Comparison of ENCODE assay signal across 8 cellular contexts in the genomic region with DNA sequence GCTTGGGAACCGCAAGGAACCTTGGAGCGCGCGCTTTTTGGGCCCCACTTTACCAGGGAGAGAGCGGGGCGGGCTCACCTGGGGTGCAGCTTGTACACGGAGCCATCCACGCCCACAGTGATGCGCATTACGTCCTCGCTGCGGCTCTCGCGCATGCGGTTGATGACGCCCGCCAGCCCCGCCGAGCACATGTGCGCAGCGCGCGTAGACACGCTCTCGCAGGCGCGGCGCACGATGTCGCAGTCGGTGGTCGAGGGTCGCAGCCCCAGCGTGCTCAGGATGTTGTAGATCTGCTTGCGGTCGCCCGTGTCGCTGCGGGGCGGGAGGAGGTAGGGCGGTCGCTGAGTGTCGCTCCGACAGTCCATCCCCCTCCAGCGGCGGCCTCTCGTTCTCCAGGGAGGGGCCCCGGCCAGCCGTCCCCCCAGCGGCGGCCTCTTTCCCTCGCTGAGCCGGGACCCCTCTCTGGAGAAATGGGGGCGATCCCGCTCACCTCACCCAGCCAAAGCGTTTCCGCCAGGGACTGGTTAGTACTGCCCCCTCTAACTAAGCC. TPM values are rescaled to one million over a fixed set of nuclear protein-coding genes. Genes with fewer than 3 reads are reported as not detected.
DNase-seq lines count a peak whose midpoint lies in the region; ATAC-seq, FAIRE-seq and TF ChIP-seq lines count a peak whose summit lies in the region.

No MANE protein-coding gene starts in this region.

- H3K27me3 Mint-ChIP-seq in CD8-positive, alpha-beta T cell (ENCODE audit: low read depth), result peaks cover 2% of the 10 kb centered on the region

- TF ChIP-seq POLR2A in prostate gland (IDR thresholded peaks at IDR 0.05), result no peak

- peak overlapping the region; percentile 82 for H3K27ac Mint-ChIP-seq in CD8-positive, alpha-beta T cell

- H3K4me3 ChIP-seq in CD8-positive, alpha-beta T cell (ENCODE audit: low read depth, low read length), result peak overlapping the region; percentile 70
- peak overlapping the region; percentile 39 to 56 for H3K4me3 ChIP-seq in foreskin fibroblast (ENCODE audit: low read depth in 1 of 2, low read length in 2 of 2)
- peak overlapping the region; percentile 11 to 28 for H3K4me3 ChIP-seq in prostate gland

- intact Hi-C loops in CD8-positive, alpha-beta T cell (cut with DNase I, micrococcal nuclease), result loop anchor here in 1 of 2 experiments (1.0 kb wide), 1 partner anchor 18 kb away; no protein-coding TSS in a partner anchor
- intact Hi-C loops in prostate gland (cut with DNase I), result no loop called here

- no peaks in the 10 kb centered on the region for H3K36me3 ChIP-seq in CD8-positive, alpha-beta T cell (ENCODE audit: insufficient read depth, low read length)
- H3K36me3 ChIP-seq in prostate gland, result no peaks in the 10 kb centered on the region

- no peaks in the 10 kb centered on the region for H3K36me3 Mint-ChIP-seq in CD8-positive, alpha-beta T cell

- DNase-seq in CD8-positive, alpha-beta T cell, result peak in 6 of 7 experiments; percentile 20 to 84 (median 54)
- DNase-seq in activated T-cell treated with anti-CD3 and anti-CD28 coated beads for 48 hours (ENCODE audit: low read depth) (peak; percentile 47), foreskin fibroblast (peak; percentile 20 to 45), prostate gland (ENCODE audit: low spot score) (no peak), urothelium cell line (ENCODE audit: low spot score) (no peak), GM13977 (ENCODE audit: low spot score) (no peak), NOMO-1 (lab: John Stamatoyannopoulos, UW; ENCODE audit: unreplicated experiment in 2 of 2) (no peak)

- H3K4me3 Mint-ChIP-seq in CD8-positive, alpha-beta T cell, result peak overlapping the region; percentile 81

- 23% methylated on average over 54 of the region's 57 CpGs for WGBS in prostate gland

- POLR2A ChIA-PET in CD8-positive, alpha-beta T cell (lab: Charles Lee), result no interaction called here

- FAIRE-seq in urothelium cell line (lab: Jason Lieb, UNC), result peak; percentile 87

- no peaks in the 10 kb centered on the region for H3K9me3 ChIP-seq in CD8-positive, alpha-beta T cell (ENCODE audit: low read length)
- no peaks in the 10 kb centered on the region for H3K9me3 ChIP-seq in prostate gland

- peak; percentile 86 for ATAC-seq in CD8-positive, alpha-beta T cell
- no peak for ATAC-seq in HG02798 (IDR thresholded peaks at IDR 0.05; ENCODE audit: poor library complexity, unreplicated experiment)

- in situ Hi-C loops in GM13977 (cut with MboI; ENCODE audit: low pct_unique_long_range_greater_than_20kb, low sequenced_read_pairs, unreplicated experiment), result no loop called here

- no peaks in the 10 kb centered on the region for H3K9me3 Mint-ChIP-seq in CD8-positive, alpha-beta T cell

- no peaks in the 10 kb centered on the region for H3K27me3 ChIP-seq in CD8-positive, alpha-beta T cell (ENCODE audit: insufficient read depth, low read length)
- no peaks in the 10 kb centered on the region for H3K27me3 ChIP-seq in prostate gland (replicated peaks; ENCODE audit: insufficient read depth)

- no peak for TF ChIP-seq CTCF in CD8-positive, alpha-beta T cell (IDR thresholded peaks at IDR 0.05)
- TF ChIP-seq CTCF in foreskin fibroblast (IDR thresholded peaks at IDR 0.05; ENCODE audit: low read depth, low read length), result no peak
- TF ChIP-seq CTCF in prostate gland (IDR thresholded peaks at IDR 0.05), result no peak
- TF ChIP-seq CTCF in GM13977 (IDR thresholded peaks at IDR 0.05; ENCODE audit: extremely low read depth, insufficient read depth, missing control alignments), result no peak

- no peak overlapping the region for H3K27ac ChIP-seq in CD8-positive, alpha-beta T cell (ENCODE audit: low read depth, low read length)
- H3K27ac ChIP-seq in prostate gland, result no peak overlapping the region

- peaks cover 8% of the 10 kb centered on the region for H3K4me1 ChIP-seq in CD8-positive, alpha-beta T cell (ENCODE audit: insufficient read depth, low read length)
- no peaks in the 10 kb centered on the region for H3K4me1 ChIP-seq in prostate gland (replicated peaks)

- H3K4me1 Mint-ChIP-seq in CD8-positive, alpha-beta T cell (ENCODE audit: low read depth), result peaks cover 10% of the 10 kb centered on the region

- CTCF ChIA-PET in CD8-positive, alpha-beta T cell (lab: Charles Lee), result no interaction called here

RNA-seq across cellular contexts. Expression of a gene that starts 4.4 kb away (rescaled TPM):
- total RNA-seq in CD8-positive, alpha-beta T cell, result not detected
- not detected for total RNA-seq in prostate gland

RNA-seq across cellular contexts. Expression of a gene that starts 22.1 kb away (rescaled TPM):
- total RNA-seq in CD8-positive, alpha-beta T cell, result 10 to 100 TPM; 44.0 to 48.9 TPM
- total RNA-seq in prostate gland, result 10 to 100 TPM; 53.1 to 65.9 TPM

RNA-seq across cellular contexts. Expression of a gene that starts 41.3 kb away (rescaled TPM):
- 10 to 100 TPM; 15.9 to 22.6 TPM for total RNA-seq in CD8-positive, alpha-beta T cell
- 100 to 1,000 TPM in 1 of 2 donors, 10 to 100 TPM in 1; 40.4 to 219 TPM for total RNA-seq in prostate gland

RNA-seq across cellular contexts. Expression of a gene that starts 43.7 kb away (rescaled TPM):
- total RNA-seq in CD8-positive, alpha-beta T cell, result 1 to 10 TPM in 1 of 2 experiments, under 1 TPM in 1; 0.78 to 1.1 TPM
- 1 to 10 TPM in 1 of 2 donors, under 1 TPM in 1; 0.91 to 2.7 TPM for total RNA-seq in prostate gland

RNA-seq across cellular contexts. Expression of a gene that starts 55.3 kb away (rescaled TPM):
- 100 to 1,000 TPM; 111 to 114 TPM for total RNA-seq in CD8-positive, alpha-beta T cell
- 10 to 100 TPM; 63.5 to 68.4 TPM for total RNA-seq in prostate gland

Comparison
In these comparisons a context has a peak if more than half of its experiments do, and no peak if none do; other contexts are left out.
1. DNase-seq: peak in CD8-positive, alpha-beta T cell (6 of 7), activated T-cell treated with anti-CD3 and anti-CD28 coated beads for 48 hours (single experiment) and foreskin fibroblast (2 of 2); none in prostate gland (single experiment), urothelium cell line (single experiment), GM13977 (single experiment) and NOMO-1 (0 of 2).
2. H3K4me3 ChIP-seq: peak in every context shown above with its lines; median percentile 70 in CD8-positive, alpha-beta T cell; 48 in foreskin fibroblast; 20 in prostate gland.